Comparison of ENCODE assay signal across 1 cellular context in the genomic region with DNA sequence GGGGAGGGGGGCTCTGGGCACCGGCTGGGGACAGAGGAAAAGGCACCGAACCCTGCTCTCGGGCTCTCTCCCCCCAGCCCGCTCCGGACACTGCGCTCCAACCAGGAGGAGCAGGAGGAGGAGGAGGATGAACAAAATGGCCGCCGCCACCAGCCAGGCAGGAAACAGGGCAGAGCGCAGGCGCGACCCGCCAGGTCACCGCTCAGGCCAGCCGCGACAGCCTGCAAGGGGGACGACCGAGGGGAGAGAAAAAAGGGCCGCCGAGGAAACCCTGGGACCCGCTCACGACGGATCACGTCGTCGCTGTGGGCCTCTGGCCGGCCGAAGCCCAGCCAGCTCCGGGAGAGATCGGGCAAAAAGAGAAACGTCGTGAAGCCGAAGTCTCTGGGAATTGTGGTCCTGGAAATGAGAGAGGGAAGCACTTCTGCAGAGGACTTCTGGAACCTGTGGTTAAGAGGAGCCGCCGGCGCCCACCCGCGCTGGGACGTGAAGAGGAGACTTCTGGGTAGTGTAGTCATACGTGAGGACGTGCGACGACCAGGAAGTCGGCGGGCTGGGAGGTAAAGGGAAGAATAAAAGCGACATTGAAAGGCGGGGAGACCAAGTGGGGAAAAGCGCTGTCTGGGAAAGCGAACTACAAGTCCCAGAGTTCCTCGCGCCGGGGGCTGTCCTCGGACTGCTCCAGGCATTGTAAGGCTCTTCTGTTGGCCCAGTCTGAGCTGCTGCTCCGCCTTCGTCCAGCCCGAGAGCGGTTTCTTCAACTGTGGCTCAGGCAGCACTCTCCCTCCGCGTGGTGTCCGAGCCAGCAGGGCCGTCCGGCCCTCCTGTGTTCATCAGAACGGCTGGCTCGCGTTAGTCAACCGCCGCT.
A peak's percentile ranks its signal among the peaks of the same experiment; 100 is the strongest.
TF ChIP-seq lines count a peak whose summit lies in the region.

A gene with protein sequence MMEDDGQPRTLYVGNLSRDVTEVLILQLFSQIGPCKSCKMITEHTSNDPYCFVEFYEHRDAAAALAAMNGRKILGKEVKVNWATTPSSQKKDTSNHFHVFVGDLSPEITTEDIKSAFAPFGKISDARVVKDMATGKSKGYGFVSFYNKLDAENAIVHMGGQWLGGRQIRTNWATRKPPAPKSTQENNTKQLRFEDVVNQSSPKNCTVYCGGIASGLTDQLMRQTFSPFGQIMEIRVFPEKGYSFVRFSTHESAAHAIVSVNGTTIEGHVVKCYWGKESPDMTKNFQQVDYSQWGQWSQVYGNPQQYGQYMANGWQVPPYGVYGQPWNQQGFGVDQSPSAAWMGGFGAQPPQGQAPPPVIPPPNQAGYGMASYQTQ (minus strand): TSS at position 428 of the 868 bp plus-strand sequence. CDS start 499 bp downstream, outside the sequence.

TF ChIP-seq in HepG2, 621 proteins besides CTCF, POLR2A, EP300 and RAD21 (continued from another document and continues in another):
- TF ChIP-seq POLR2AphosphoS5 (IDR thresholded peaks at IDR 0.05; ENCODE audit: low read depth, low read length) (peak; percentile 98), CC2D1A (CRISPR knock-in tag; IDR thresholded peaks at IDR 0.05) (no peak), ARNT (IDR thresholded peaks at IDR 0.05) (no peak), RCOR2 (CRISPR knock-in tag; IDR thresholded peaks at IDR 0.05) (no peak), ARID5B (CRISPR knock-in tag; IDR thresholded peaks at IDR 0.05) (peak; percentile 54; the same call in 1 of the 2 replicates), WIZ (CRISPR knock-in tag; IDR thresholded peaks at IDR 0.05) (no peak), SP2 (CRISPR knock-in tag; IDR thresholded peaks at IDR 0.05) (peak; percentile 30; the same call in 1 of the 2 replicates), NFRKB (IDR thresholded peaks at IDR 0.05) (no peak), ZNF30 (CRISPR knock-in tag; IDR thresholded peaks at IDR 0.05) (no peak), BATF2 (CRISPR knock-in tag; IDR thresholded peaks at IDR 0.05) (no peak; the same call in 1 of the 2 replicates), DDIT3 (CRISPR knock-in tag; IDR thresholded peaks at IDR 0.05) (no peak), MED8 (CRISPR knock-in tag; IDR thresholded peaks at IDR 0.05; ENCODE audit: insufficient replicate concordance) (peak; percentile 33), PLRG1 (conservative IDR thresholded peaks at IDR 0.05) (no peak), ZNF280D (CRISPR knock-in tag; IDR thresholded peaks at IDR 0.05) (peak; percentile 75; the same call in 1 of the 2 replicates), MLX (CRISPR knock-in tag; IDR thresholded peaks at IDR 0.05) (peak; percentile 46; the same call in 1 of the 2 replicates), CHCHD3 (CRISPR knock-in tag; IDR thresholded peaks at IDR 0.05) (no peak), TCF12 (IDR thresholded peaks at IDR 0.05) (no peak), TCF12 (CRISPR knock-in tag; IDR thresholded peaks at IDR 0.05) (no peak), ZFP1 (CRISPR knock-in tag; IDR thresholded peaks at IDR 0.05) (no peak; the same call in 1 of the 2 replicates), TCF7 (IDR thresholded peaks at IDR 0.05; ENCODE audit: low read depth) (peak; percentile 40), REPIN1 (CRISPR knock-in tag; IDR thresholded peaks at IDR 0.05; ENCODE audit: borderline replicate concordance, low read depth) (peak; percentile 88), ZNF574 (CRISPR knock-in tag; IDR thresholded peaks at IDR 0.05) (peak; percentile 92)
- TF ChIP-seq, protein P1, sequence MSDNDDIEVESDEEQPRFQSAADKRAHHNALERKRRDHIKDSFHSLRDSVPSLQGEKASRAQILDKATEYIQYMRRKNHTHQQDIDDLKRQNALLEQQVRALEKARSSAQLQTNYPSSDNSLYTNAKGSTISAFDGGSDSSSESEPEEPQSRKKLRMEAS (IDR thresholded peaks at IDR 0.05) = peak; percentile 99
- TF ChIP-seq, protein P2, sequence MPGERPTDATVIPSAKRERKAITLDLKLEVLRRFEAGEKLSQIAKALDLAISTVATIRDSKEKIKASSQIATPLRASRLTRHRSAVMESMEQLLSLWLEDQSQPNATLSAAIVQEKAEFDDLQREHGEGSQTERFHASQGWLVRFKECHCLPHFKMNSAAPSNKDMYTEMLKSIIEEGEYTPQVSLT (CRISPR knock-in tag; IDR thresholded peaks at IDR 0.05; ENCODE audit: borderline replicate concordance, low read depth) = no peak
- TF ChIP-seq, protein P3, sequence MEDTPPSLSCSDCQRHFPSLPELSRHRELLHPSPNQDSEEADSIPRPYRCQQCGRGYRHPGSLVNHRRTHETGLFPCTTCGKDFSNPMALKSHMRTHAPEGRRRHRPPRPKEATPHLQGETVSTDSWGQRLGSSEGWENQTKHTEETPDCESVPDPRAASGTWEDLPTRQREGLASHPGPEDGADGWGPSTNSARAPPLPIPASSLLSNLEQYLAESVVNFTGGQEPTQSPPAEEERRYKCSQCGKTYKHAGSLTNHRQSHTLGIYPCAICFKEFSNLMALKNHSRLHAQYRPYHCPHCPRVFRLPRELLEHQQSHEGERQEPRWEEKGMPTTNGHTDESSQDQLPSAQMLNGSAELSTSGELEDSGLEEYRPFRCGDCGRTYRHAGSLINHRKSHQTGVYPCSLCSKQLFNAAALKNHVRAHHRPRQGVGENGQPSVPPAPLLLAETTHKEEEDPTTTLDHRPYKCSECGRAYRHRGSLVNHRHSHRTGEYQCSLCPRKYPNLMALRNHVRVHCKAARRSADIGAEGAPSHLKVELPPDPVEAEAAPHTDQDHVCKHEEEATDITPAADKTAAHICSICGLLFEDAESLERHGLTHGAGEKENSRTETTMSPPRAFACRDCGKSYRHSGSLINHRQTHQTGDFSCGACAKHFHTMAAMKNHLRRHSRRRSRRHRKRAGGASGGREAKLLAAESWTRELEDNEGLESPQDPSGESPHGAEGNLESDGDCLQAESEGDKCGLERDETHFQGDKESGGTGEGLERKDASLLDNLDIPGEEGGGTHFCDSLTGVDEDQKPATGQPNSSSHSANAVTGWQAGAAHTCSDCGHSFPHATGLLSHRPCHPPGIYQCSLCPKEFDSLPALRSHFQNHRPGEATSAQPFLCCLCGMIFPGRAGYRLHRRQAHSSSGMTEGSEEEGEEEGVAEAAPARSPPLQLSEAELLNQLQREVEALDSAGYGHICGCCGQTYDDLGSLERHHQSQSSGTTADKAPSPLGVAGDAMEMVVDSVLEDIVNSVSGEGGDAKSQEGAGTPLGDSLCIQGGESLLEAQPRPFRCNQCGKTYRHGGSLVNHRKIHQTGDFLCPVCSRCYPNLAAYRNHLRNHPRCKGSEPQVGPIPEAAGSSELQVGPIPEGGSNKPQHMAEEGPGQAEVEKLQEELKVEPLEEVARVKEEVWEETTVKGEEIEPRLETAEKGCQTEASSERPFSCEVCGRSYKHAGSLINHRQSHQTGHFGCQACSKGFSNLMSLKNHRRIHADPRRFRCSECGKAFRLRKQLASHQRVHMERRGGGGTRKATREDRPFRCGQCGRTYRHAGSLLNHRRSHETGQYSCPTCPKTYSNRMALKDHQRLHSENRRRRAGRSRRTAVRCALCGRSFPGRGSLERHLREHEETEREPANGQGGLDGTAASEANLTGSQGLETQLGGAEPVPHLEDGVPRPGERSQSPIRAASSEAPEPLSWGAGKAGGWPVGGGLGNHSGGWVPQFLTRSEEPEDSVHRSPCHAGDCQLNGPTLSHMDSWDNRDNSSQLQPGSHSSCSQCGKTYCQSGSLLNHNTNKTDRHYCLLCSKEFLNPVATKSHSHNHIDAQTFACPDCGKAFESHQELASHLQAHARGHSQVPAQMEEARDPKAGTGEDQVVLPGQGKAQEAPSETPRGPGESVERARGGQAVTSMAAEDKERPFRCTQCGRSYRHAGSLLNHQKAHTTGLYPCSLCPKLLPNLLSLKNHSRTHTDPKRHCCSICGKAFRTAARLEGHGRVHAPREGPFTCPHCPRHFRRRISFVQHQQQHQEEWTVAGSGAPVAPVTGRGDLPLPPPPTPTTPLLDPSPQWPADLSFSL (CRISPR knock-in tag; IDR thresholded peaks at IDR 0.05) = no peak
- TF ChIP-seq, protein P4, sequence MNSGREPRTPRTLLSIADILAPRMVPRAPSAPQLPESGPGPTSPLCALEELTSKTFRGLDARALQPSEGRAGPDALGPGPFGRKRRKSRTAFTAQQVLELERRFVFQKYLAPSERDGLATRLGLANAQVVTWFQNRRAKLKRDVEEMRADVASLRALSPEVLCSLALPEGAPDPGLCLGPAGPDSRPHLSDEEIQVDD (CRISPR knock-in tag; IDR thresholded peaks at IDR 0.05; ENCODE audit: borderline replicate concordance) = no peak
- TF ChIP-seq, protein P5, sequence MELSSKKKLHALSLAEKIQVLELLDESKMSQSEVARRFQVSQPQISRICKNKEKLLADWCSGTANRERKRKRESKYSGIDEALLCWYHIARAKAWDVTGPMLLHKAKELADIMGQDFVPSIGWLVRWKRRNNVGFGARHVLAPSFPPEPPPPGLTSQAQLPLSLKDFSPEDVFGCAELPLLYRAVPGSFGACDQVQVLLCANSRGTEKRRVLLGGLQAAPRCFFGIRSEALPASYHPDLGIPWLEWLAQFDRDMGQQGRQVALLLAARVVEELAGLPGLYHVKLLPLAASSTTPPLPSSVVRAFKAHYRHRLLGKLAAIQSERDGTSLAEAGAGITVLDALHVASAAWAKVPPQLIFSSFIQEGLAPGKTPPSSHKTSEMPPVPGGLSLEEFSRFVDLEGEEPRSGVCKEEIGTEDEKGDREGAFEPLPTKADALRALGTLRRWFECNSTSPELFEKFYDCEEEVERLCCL (CRISPR knock-in tag; IDR thresholded peaks at IDR 0.05; ENCODE audit: borderline replicate concordance) = no peak
